ENCODE assay signal across 31 cellular contexts in genomic region chr17:55561316-55561972, GRCh38. TPM values are rescaled to one million over a fixed set of nuclear protein-coding genes. Genes with fewer than 3 reads are reported as not detected.
"Had no signal": no experiment of that assay in that cellular context is flagged by ENCODE, and none has a peak within 500 bp of the region (broad histone marks: within the 10 kb centered on the region; RNA-seq: fewer than 3 reads in every experiment).

No MANE protein-coding gene starts in this region.

- H3K4me2 ChIP-seq: KMS-11 had no signal

- H3K9ac ChIP-seq: KMS-11 had no signal

- H3K36me3 ChIP-seq: WERI-Rb-1 had no signal

- H3K27ac ChIP-seq: KMS-11, WERI-Rb-1 had no signal

- H3K4me1 Mint-ChIP-seq: activated CD4-positive, alpha-beta T cell treated with anti-CD3 and anti-CD28 coated beads, Interleukin-2, amount 10 ng/mL, durations not matched to agents 24 days and 14 days; activated naive CD8-positive, alpha-beta T cell treated with anti-CD3 and anti-CD28 coated beads, Interleukin-2, amount 50 U/mL, for 24 hours had no signal

- ATAC-seq: activated CD8-positive, alpha-beta memory T cell treated with anti-CD3 and anti-CD28 coated beads, Interleukin-2, amount 10 ng/mL, durations not matched to agents 7 days and 5 days; activated naive CD8-positive, alpha-beta T cell treated with anti-CD3 and anti-CD28 coated beads, Interleukin-2, amount 50 U/mL, for 24 hours had no signal

- H3K4me3 Mint-ChIP-seq: activated CD4-positive, alpha-beta T cell treated with anti-CD3 and anti-CD28 coated beads, Interleukin-2, amount 10 ng/mL, durations not matched to agents 24 days and 14 days; activated CD8-positive, alpha-beta memory T cell treated with anti-CD3 and anti-CD28 coated beads, Interleukin-2, amount 10 ng/mL, durations not matched to agents 7 days and 5 days; activated naive CD4-positive, alpha-beta T cell treated with anti-CD3 and anti-CD28 coated beads, Interleukin-2, amount 10 ng/mL, durations not matched to agents 7 days and 5 days; activated naive CD8-positive, alpha-beta T cell; activated naive CD8-positive, alpha-beta T cell treated with anti-CD3 and anti-CD28 coated beads, Interleukin-2, amount 50 U/mL, for 24 hours; brain had no signal

- H3K36me3 Mint-ChIP-seq: activated CD8-positive, alpha-beta memory T cell treated with anti-CD3 and anti-CD28 coated beads, Interleukin-2, amount 10 ng/mL, durations not matched to agents 7 days and 5 days; activated naive CD4-positive, alpha-beta T cell treated with anti-CD3 and anti-CD28 coated beads, Interleukin-2, amount 10 ng/mL, durations not matched to agents 7 days and 5 days; activated naive CD8-positive, alpha-beta T cell; brain had no signal

- H3K9me3 Mint-ChIP-seq: activated CD4-positive, alpha-beta T cell treated with anti-CD3 and anti-CD28 coated beads, Interleukin-2, amount 10 ng/mL, durations not matched to agents 24 days and 14 days; activated naive CD4-positive, alpha-beta T cell treated with anti-CD3 and anti-CD28 coated beads, Interleukin-2, amount 10 ng/mL, durations not matched to agents 7 days and 5 days; activated naive CD8-positive, alpha-beta T cell treated with anti-CD3 and anti-CD28 coated beads, Interleukin-2, amount 50 U/mL, for 24 hours had no signal

- DNase-seq: activated CD4-positive, alpha-beta T cell treated with anti-CD3 and anti-CD28 coated beads for 1 hour; activated CD4-positive, alpha-beta T cell treated with anti-CD3 and anti-CD28 coated beads, Interleukin-2, amount 50 U/mL, for 4 hours; activated CD4-positive, CD25-positive, alpha-beta regulatory T cell; activated CD8-positive, alpha-beta memory T cell treated with anti-CD3 and anti-CD28 coated beads for 24 hours; activated CD8-positive, alpha-beta memory T cell treated with anti-CD3 and anti-CD28 coated beads, Interleukin-2, amount 10 ng/mL, durations not matched to agents 7 days and 5 days; activated CD8-positive, alpha-beta memory T cell treated with anti-CD3 and anti-CD28 coated beads, Interleukin-2, amount 50 U/mL, for 48 hours; activated gamma-delta T cell treated with Interleukin-2 at 50 U/mL for 16 hours; activated naive CD4-positive, alpha-beta T cell treated with anti-CD3 and anti-CD28 coated beads, Interleukin-2, amount 10 ng/mL, durations not matched to agents 7 days and 5 days; activated naive CD8-positive, alpha-beta T cell treated with anti-CD3 and anti-CD28 coated beads, Interleukin-2, amount 50 U/mL, for 24 hours; anterior cingulate cortex; caudate nucleus; cerebellar nuclear complex; MM.1S; NCI-H1092 treated with DMSO at 0.1 percent for 48 hours; NCI-H1417; NCI-H187 treated with DMSO at 0.1 percent for 48 hours; NCI-H345; NCI-H524 treated with DMSO at 0.1 percent for 48 hours; NK-92 treated with Interleukin-12 subunit alpha and Interleukin-12 subunit beta, amount 100 ng/mL, for 24 hours; OCI-M1; Right ventricle myocardium superior; SW 1271; T1000; WERI-Rb-1 had no signal

- H3K27me3 Mint-ChIP-seq: activated naive CD4-positive, alpha-beta T cell treated with anti-CD3 and anti-CD28 coated beads, Interleukin-2, amount 10 ng/mL, durations not matched to agents 7 days and 5 days had no signal

- H3K27ac Mint-ChIP-seq: activated CD4-positive, alpha-beta T cell treated with anti-CD3 and anti-CD28 coated beads, Interleukin-2, amount 10 ng/mL, durations not matched to agents 24 days and 14 days; activated CD8-positive, alpha-beta memory T cell treated with anti-CD3 and anti-CD28 coated beads, Interleukin-2, amount 10 ng/mL, durations not matched to agents 7 days and 5 days; activated naive CD4-positive, alpha-beta T cell treated with anti-CD3 and anti-CD28 coated beads, Interleukin-2, amount 10 ng/mL, durations not matched to agents 7 days and 5 days; activated naive CD8-positive, alpha-beta T cell; activated naive CD8-positive, alpha-beta T cell treated with anti-CD3 and anti-CD28 coated beads, Interleukin-2, amount 50 U/mL, for 24 hours; brain had no signal

RNA-seq across cellular contexts. Expression of gene SMIM36, which starts 50.2 kb away (rescaled TPM):
- total RNA-seq: activated CD4-positive, alpha-beta T cell treated with anti-CD3 and anti-CD28 coated beads, Interleukin-2, amount 10 ng/mL, durations not matched to agents 24 days and 14 days; activated CD8-positive, alpha-beta memory T cell treated with anti-CD3 and anti-CD28 coated beads, Interleukin-2, amount 10 ng/mL, durations not matched to agents 7 days and 5 days; bronchial epithelial cell; LHCN-M2; NCI-H460; Right ventricle myocardium superior had no signal
